In the genomic region with DNA sequence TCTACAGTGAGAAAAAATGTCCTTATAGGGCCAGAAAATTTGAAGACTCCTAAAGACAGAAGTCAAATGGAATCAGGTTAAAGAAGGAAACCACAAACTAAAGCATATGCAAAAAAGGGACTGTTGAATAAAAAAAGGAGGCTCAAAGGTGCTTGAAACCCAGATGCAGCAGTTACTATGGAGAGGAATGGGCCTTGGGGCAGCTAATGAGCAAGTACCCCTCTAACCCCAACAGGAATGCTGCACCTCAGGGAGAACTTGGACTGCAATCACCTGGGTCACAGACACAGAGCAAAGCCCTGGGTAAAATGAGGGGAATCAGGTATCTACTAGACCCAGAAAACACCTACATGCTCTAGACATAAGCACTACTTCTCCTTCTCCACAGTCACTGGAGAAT, we compare ENCODE assay signal across 30 cellular contexts.
"Had no signal": no experiment of that assay in that cellular context is flagged by ENCODE, and none has a peak within 500 bp of the region (broad histone marks: within the 10 kb centered on the region; RNA-seq: fewer than 3 reads in every experiment).

No MANE protein-coding gene starts in this region.

- H3K27ac Mint-ChIP-seq: activated B cell treated with CpG ODN at 0.5 μM for 24 hours; activated CD8-positive, alpha-beta T cell treated with anti-CD3 and anti-CD28 coated beads for 36 hours; activated naive CD8-positive, alpha-beta T cell; activated T-helper 17 cell treated with anti-CD3 and anti-CD28 coated beads, Interleukin-2, amount 50 U/mL, for 72 hours; effector memory CD8-positive, alpha-beta T cell had no signal

- ATAC-seq: activated CD4-positive, CD25-positive, alpha-beta regulatory T cell treated with anti-CD3 and anti-CD28 coated beads, Interleukin-2, amount 50 U/mL, for 24 hours; activated CD8-positive, alpha-beta T cell treated with anti-CD3 and anti-CD28 coated beads for 36 hours; activated T-cell treated with anti-CD3 and anti-CD28 coated beads, Interleukin-2, amount 50 U/mL, for 4 hours; activated T-helper 17 cell treated with anti-CD3 and anti-CD28 coated beads, Interleukin-2, amount 50 U/mL, for 72 hours; effector memory CD8-positive, alpha-beta T cell; gastroesophageal sphincter; heart right ventricle had no signal

- H3K36me3 Mint-ChIP-seq: activated naive CD8-positive, alpha-beta T cell had no signal

- H3K27me3 ChIP-seq: brain microvascular endothelial cell, esophagus muscularis mucosa, gastroesophageal sphincter, heart right ventricle, hepatocyte had no signal

- H3K27ac ChIP-seq: brain microvascular endothelial cell, esophagus muscularis mucosa, gastroesophageal sphincter, heart right ventricle, hepatocyte, VCaP had no signal

- H3K4me1 ChIP-seq: heart right ventricle had no signal

- H3K4me3 Mint-ChIP-seq: activated B cell treated with CpG ODN at 0.5 μM for 24 hours; activated CD8-positive, alpha-beta T cell treated with anti-CD3 and anti-CD28 coated beads for 36 hours; activated naive CD8-positive, alpha-beta T cell; activated T-cell treated with anti-CD3 and anti-CD28 coated beads, Interleukin-2, amount 50 U/mL, for 4 hours; activated T-helper 17 cell treated with anti-CD3 and anti-CD28 coated beads, Interleukin-2, amount 50 U/mL, for 72 hours; central memory CD8-positive, alpha-beta T cell; effector memory CD8-positive, alpha-beta T cell had no signal

- H3K9me3 Mint-ChIP-seq: activated CD8-positive, alpha-beta T cell treated with anti-CD3 and anti-CD28 coated beads for 36 hours; activated T-cell treated with anti-CD3 and anti-CD28 coated beads, Interleukin-2, amount 50 U/mL, for 4 hours; activated T-helper 17 cell treated with anti-CD3 and anti-CD28 coated beads, Interleukin-2, amount 50 U/mL, for 72 hours; central memory CD8-positive, alpha-beta T cell had no signal

- H3K27me3 Mint-ChIP-seq: activated B cell treated with CpG ODN at 0.5 μM for 24 hours; activated naive CD8-positive, alpha-beta T cell had no signal

- H3K9me3 ChIP-seq: esophagus muscularis mucosa, gastroesophageal sphincter had no signal

- H3K4me3 ChIP-seq: esophagus muscularis mucosa, gastroesophageal sphincter, heart right ventricle, hepatocyte had no signal

- H3K36me3 ChIP-seq: brain microvascular endothelial cell, esophagus muscularis mucosa, gastroesophageal sphincter, heart right ventricle had no signal

- H3K4me1 Mint-ChIP-seq: activated B cell treated with CpG ODN at 0.5 μM for 24 hours; activated T-helper 17 cell treated with anti-CD3 and anti-CD28 coated beads, Interleukin-2, amount 50 U/mL, for 72 hours; central memory CD8-positive, alpha-beta T cell had no signal

- DNase-seq: activated B cell treated with CpG ODN at 0.5 μM for 24 hours; activated CD4-positive, alpha-beta T cell treated with anti-CD3 and anti-CD28 coated beads for 48 hours; activated CD4-positive, alpha-beta T cell treated with anti-CD3 and anti-CD28 coated beads, Interleukin-2, amount 50 U/mL, for 1 hour; activated CD4-positive, alpha-beta T cell treated with anti-CD3 and anti-CD28 coated beads, Interleukin-2, amount 50 U/mL, for 48 hours; activated CD8-positive, alpha-beta memory T cell treated with anti-CD3 and anti-CD28 coated beads for 24 hours; activated CD8-positive, alpha-beta T cell treated with anti-CD3 and anti-CD28 coated beads for 36 hours; activated effector memory CD4-positive, alpha-beta T cell treated with Interleukin-2 at 50 U/mL for 16 hours; activated gamma-delta T cell treated with Interleukin-2 at 50 U/mL for 16 hours; activated naive CD4-positive, alpha-beta T cell treated with anti-CD3 and anti-CD28 coated beads, Interleukin-2, amount 50 U/mL, for 16 hours; activated naive CD4-positive, alpha-beta T cell treated with Interleukin-2 at 50 U/mL for 16 hours; activated T-cell treated with anti-CD3 and anti-CD28 coated beads, Interleukin-2, amount 50 U/mL, for 4 hours; amniotic stem cell; anterior cingulate cortex; brain microvascular endothelial cell; cortex of kidney; dermis blood vessel endothelial cell; effector CD4-positive, alpha-beta T cell; effector memory CD8-positive, alpha-beta T cell; erythroblast; foreskin melanocyte; heart right ventricle; T-helper 2 cell had no signal
